18 cellular contexts compared by ENCODE assay signal in the genomic region with DNA sequence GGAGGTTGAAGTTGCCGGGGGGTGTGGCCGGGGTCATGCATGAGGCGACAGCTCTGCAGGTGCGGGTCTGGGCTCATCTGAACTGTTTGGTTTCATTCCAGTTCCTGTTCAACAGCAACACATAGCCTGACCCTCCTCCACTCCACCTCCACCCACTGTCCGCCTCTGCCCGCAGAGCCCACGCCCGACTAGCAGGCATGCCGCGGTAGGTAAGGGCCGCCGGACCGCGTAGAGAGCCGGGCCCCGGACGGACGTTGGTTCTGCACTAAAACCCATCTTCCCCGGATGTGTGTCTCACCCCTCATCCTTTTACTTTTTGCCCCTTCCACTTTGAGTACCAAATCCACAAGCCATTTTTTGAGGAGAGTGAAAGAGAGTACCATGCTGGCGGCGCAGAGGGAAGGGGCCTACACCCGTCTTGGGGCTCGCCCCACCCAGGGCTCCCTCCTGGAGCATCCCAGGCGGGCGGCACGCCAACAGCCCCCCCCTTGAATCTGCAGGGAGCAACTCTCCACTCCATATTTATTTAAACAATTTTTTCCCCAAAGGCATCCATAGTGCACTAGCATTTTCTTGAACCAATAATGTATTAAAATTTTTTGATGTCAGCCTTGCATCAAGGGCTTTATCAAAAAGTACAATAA.
DNase-seq lines count a peak whose midpoint lies in the region; ATAC-seq and TF ChIP-seq lines count a peak whose summit lies in the region.
"Had no signal": no experiment of that assay in that cellular context is flagged by ENCODE, and none has a peak within 500 bp of the region (broad histone marks: within the 10 kb centered on the region; RNA-seq: fewer than 3 reads in every experiment).

No MANE protein-coding gene starts in this region.

- H3K4me3 Mint-ChIP-seq in activated T-cell treated with anti-CD3 and anti-CD28 coated beads, Interleukin-2, amount 50 U/mL, for 72 hours, result no peak overlapping the region
- no peak overlapping the region for H3K4me3 Mint-ChIP-seq in chondrocyte (ENCODE audit: unreplicated experiment)
- no peak overlapping the region for H3K4me3 Mint-ChIP-seq in stimulated activated effector memory CD8-positive, alpha-beta T cell treated with anti-CD3 and anti-CD28 coated beads, Interleukin-12 subunit alpha, Interleukin-12 subunit beta, amount 100 ng/mL, for 72 hours
- no peak overlapping the region for H3K4me3 Mint-ChIP-seq in activated CD4-positive, alpha-beta memory T cell treated with anti-CD3 and anti-CD28 coated beads for 36 hours

- H3K4me1 Mint-ChIP-seq in activated T-cell treated with anti-CD3 and anti-CD28 coated beads, Interleukin-2, amount 50 U/mL, for 72 hours (ENCODE audit: low read depth), result peaks cover 4% of the 10 kb centered on the region
- H3K4me1 Mint-ChIP-seq in chondrocyte (ENCODE audit: low read depth), result no peaks in the 10 kb centered on the region
- H3K4me1 Mint-ChIP-seq in stimulated activated effector memory CD8-positive, alpha-beta T cell treated with anti-CD3 and anti-CD28 coated beads, Interleukin-12 subunit alpha, Interleukin-12 subunit beta, amount 100 ng/mL, for 72 hours, result peaks cover 8% of the 10 kb centered on the region
- H3K4me1 Mint-ChIP-seq in activated CD4-positive, alpha-beta memory T cell treated with anti-CD3 and anti-CD28 coated beads for 36 hours (ENCODE audit: low read depth), result peaks cover 14% of the 10 kb centered on the region

- H3K36me3 Mint-ChIP-seq in activated T-cell treated with anti-CD3 and anti-CD28 coated beads, Interleukin-2, amount 50 U/mL, for 72 hours (ENCODE audit: insufficient read depth in 2 of 2), result peaks cover 19 to 45% of the 10 kb centered on the region in 2 donors
- peaks cover 20% of the 10 kb centered on the region for H3K36me3 Mint-ChIP-seq in chondrocyte (ENCODE audit: low read depth)
- peaks cover 100% of the 10 kb centered on the region for H3K36me3 Mint-ChIP-seq in stimulated activated effector memory CD8-positive, alpha-beta T cell treated with anti-CD3 and anti-CD28 coated beads, Interleukin-12 subunit alpha, Interleukin-12 subunit beta, amount 100 ng/mL, for 72 hours
- H3K36me3 Mint-ChIP-seq in activated CD4-positive, alpha-beta memory T cell treated with anti-CD3 and anti-CD28 coated beads for 36 hours, result peaks cover 67% of the 10 kb centered on the region

- no peaks in the 10 kb centered on the region for H3K9me3 Mint-ChIP-seq in activated T-cell treated with anti-CD3 and anti-CD28 coated beads, Interleukin-2, amount 50 U/mL, for 72 hours
- H3K9me3 Mint-ChIP-seq in chondrocyte (ENCODE audit: low read depth), result no peaks in the 10 kb centered on the region
- H3K9me3 Mint-ChIP-seq in stimulated activated effector memory CD8-positive, alpha-beta T cell treated with anti-CD3 and anti-CD28 coated beads, Interleukin-12 subunit alpha, Interleukin-12 subunit beta, amount 100 ng/mL, for 72 hours, result no peaks in the 10 kb centered on the region
- H3K9me3 Mint-ChIP-seq in activated CD4-positive, alpha-beta memory T cell treated with anti-CD3 and anti-CD28 coated beads for 36 hours, result no peaks in the 10 kb centered on the region
- H3K9me3 Mint-ChIP-seq: activated naive CD4-positive, alpha-beta T cell treated with anti-CD3 and anti-CD28 coated beads, Interleukin-2, amount 50 U/mL, for 72 hours had no signal

- intact Hi-C loops in activated CD4-positive, alpha-beta memory T cell treated with anti-CD3 and anti-CD28 coated beads for 36 hours (cut with micrococcal nuclease), result no loop called here

- TF ChIP-seq CTCF in chondrocyte (IDR thresholded peaks at IDR 0.05), result no peak

- no peak for ATAC-seq in activated T-cell treated with anti-CD3 and anti-CD28 coated beads, Interleukin-2, amount 50 U/mL, for 72 hours (replicated peaks in 1 of 2)
- no peak for ATAC-seq in stimulated activated effector memory CD8-positive, alpha-beta T cell treated with anti-CD3 and anti-CD28 coated beads, Interleukin-12 subunit alpha, Interleukin-12 subunit beta, amount 100 ng/mL, for 72 hours
- ATAC-seq: activated naive CD4-positive, alpha-beta T cell treated with anti-CD3 and anti-CD28 coated beads, Interleukin-2, amount 50 U/mL, for 72 hours had no signal

- H3K27ac Mint-ChIP-seq in activated T-cell treated with anti-CD3 and anti-CD28 coated beads, Interleukin-2, amount 50 U/mL, for 72 hours, result peak overlapping the region; percentile 15
- no peak overlapping the region for H3K27ac Mint-ChIP-seq in chondrocyte (ENCODE audit: unreplicated experiment)
- H3K27ac Mint-ChIP-seq in stimulated activated effector memory CD8-positive, alpha-beta T cell treated with anti-CD3 and anti-CD28 coated beads, Interleukin-12 subunit alpha, Interleukin-12 subunit beta, amount 100 ng/mL, for 72 hours, result peak overlapping the region; percentile 55
- H3K27ac Mint-ChIP-seq in activated CD4-positive, alpha-beta memory T cell treated with anti-CD3 and anti-CD28 coated beads for 36 hours, result no peak overlapping the region

- POLR2A ChIA-PET in activated CD4-positive, alpha-beta memory T cell treated with anti-CD3 and anti-CD28 coated beads for 36 hours (lab: Charles Lee), result no interaction called here

- DNase-seq in activated T-cell treated with anti-CD3 and anti-CD28 coated beads, Interleukin-2, amount 50 U/mL, for 72 hours, result no peak
- DNase-seq in activated T-cell treated with anti-CD3 and anti-CD28 coated beads for 4 hours (no peak), NAMALWA (ENCODE audit: low spot score) (peak; percentile 78), chondrocyte (ENCODE audit: low spot score) (peak; percentile 77), T1000 (lab: John Stamatoyannopoulos, UW) (no peak), occipital lobe (lab: John Stamatoyannopoulos, UW) (no peak)
- DNase-seq in stimulated activated effector memory CD8-positive, alpha-beta T cell treated with anti-CD3 and anti-CD28 coated beads, Interleukin-12 subunit alpha, Interleukin-12 subunit beta, amount 100 ng/mL, for 72 hours (ENCODE audit: low spot score in 2 of 2), result no peak
- DNase-seq in activated CD4-positive, alpha-beta memory T cell treated with anti-CD3 and anti-CD28 coated beads for 36 hours, result no peak
- DNase-seq: 8988T; activated CD4-positive, CD25-positive, alpha-beta regulatory T cell treated with anti-CD3 and anti-CD28 coated beads, Interleukin-2, amount 50 U/mL, for 72 hours; activated CD8-positive, alpha-beta memory T cell treated with anti-CD3 and anti-CD28 coated beads for 24 hours; activated T-cell treated with anti-CD3 and anti-CD28 coated beads, Interleukin-2, amount 50 U/mL, for 48 hours; cerebellar nuclear complex; NCI-H2081; NCI-H446 treated with DMSO at 0.1 percent for 48 hours; stimulated activated CD4-positive, alpha-beta T cell treated with anti-CD3 and anti-CD28 coated beads, Interleukin-4, amount 100 ng/mL, for 4 hours; transverse colon had no signal

- CTCF ChIA-PET in activated CD4-positive, alpha-beta memory T cell treated with anti-CD3 and anti-CD28 coated beads for 36 hours (lab: Charles Lee), result interaction anchor here (1.6 kb wide), 1 partner anchor 9 kb away, joined by 3 read pairs; no protein-coding TSS in a partner anchor

- no peaks in the 10 kb centered on the region for H3K27me3 Mint-ChIP-seq in activated T-cell treated with anti-CD3 and anti-CD28 coated beads, Interleukin-2, amount 50 U/mL, for 72 hours (ENCODE audit: low read depth)
- H3K27me3 Mint-ChIP-seq in chondrocyte (ENCODE audit: low read depth), result no peaks in the 10 kb centered on the region
- no peaks in the 10 kb centered on the region for H3K27me3 Mint-ChIP-seq in activated CD4-positive, alpha-beta memory T cell treated with anti-CD3 and anti-CD28 coated beads for 36 hours

Comparison
In these comparisons a context has a peak if more than half of its experiments do, and no peak if none do; other contexts are left out.
1. DNase-seq: peak in NAMALWA (single experiment) and chondrocyte (single experiment); none in activated T-cell treated with anti-CD3 and anti-CD28 coated beads, Interleukin-2, amount 50 U/mL, for 72 hours (0 of 2), activated T-cell treated with anti-CD3 and anti-CD28 coated beads for 4 hours (single experiment), stimulated activated effector memory CD8-positive, alpha-beta T cell treated with anti-CD3 and anti-CD28 coated beads, Interleukin-12 subunit alpha, Interleukin-12 subunit beta, amount 100 ng/mL, for 72 hours (0 of 2), T1000 (single experiment), occipital lobe (single experiment) and activated CD4-positive, alpha-beta memory T cell treated with anti-CD3 and anti-CD28 coated beads for 36 hours (single experiment).
2. H3K27ac Mint-ChIP-seq: peak in activated T-cell treated with anti-CD3 and anti-CD28 coated beads, Interleukin-2, amount 50 U/mL, for 72 hours (single experiment) and stimulated activated effector memory CD8-positive, alpha-beta T cell treated with anti-CD3 and anti-CD28 coated beads, Interleukin-12 subunit alpha, Interleukin-12 subunit beta, amount 100 ng/mL, for 72 hours (single experiment); none in chondrocyte (single experiment) and activated CD4-positive, alpha-beta memory T cell treated with anti-CD3 and anti-CD28 coated beads for 36 hours (single experiment).